Comparison of ENCODE assay signal across 13 cellular contexts in the genomic region with DNA sequence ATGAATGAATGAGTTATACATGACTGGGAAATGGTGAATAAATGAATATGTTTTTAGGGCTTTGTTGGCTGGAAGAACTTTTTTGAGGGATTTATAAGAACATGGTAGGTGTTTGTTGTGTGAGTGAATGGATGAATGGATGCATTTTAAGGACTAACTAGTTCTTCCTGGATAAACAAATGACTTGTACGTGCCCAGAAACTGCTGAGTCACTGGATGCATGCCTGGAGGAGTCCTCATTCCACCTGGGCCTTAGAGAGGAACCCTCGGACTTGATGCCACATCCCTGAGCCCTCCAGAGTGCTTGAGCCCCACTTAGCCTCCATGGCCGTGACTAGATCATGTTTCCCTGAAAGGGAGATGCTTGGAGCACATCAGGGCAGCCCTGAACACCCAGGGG.
DNase-seq lines count a peak whose midpoint lies in the region; ATAC-seq, FAIRE-seq and TF ChIP-seq lines count a peak whose summit lies in the region.
"Had no signal": no experiment of that assay in that cellular context is flagged by ENCODE, and none has a peak within 500 bp of the region (broad histone marks: within the 10 kb centered on the region; RNA-seq: fewer than 3 reads in every experiment).

No MANE protein-coding gene starts in this region.

- peaks cover 8% of the 10 kb centered on the region for H3K4me1 Mint-ChIP-seq in GM23338
- peaks cover 19% of the 10 kb centered on the region for H3K4me1 Mint-ChIP-seq in endodermal cell
- peaks cover 4% of the 10 kb centered on the region for H3K4me1 Mint-ChIP-seq in osteocyte (ENCODE audit: unreplicated experiment)

- in situ Hi-C loops in G401 (cut with HindIII; ENCODE audit: low sequenced_read_pairs) = no loop called here

- H3K4me1 ChIP-seq in GM23338 (ENCODE audit: insufficient read depth) = no peaks in the 10 kb centered on the region
- peaks cover 6% of the 10 kb centered on the region for H3K4me1 ChIP-seq in endodermal cell (ENCODE audit: control insufficient read depth, insufficient read depth, low read length)
- H3K4me1 ChIP-seq: esophagus muscularis mucosa had no signal

- H3K9me3 Mint-ChIP-seq in GM23338 = peaks cover 2% of the 10 kb centered on the region; the same call in 2 of the 3 replicates
- peaks cover 4% of the 10 kb centered on the region for H3K9me3 Mint-ChIP-seq in endodermal cell
- no peaks in the 10 kb centered on the region for H3K9me3 Mint-ChIP-seq in osteocyte (ENCODE audit: unreplicated experiment)

- no peak for FAIRE-seq in D721Med (lab: Jason Lieb, UNC)

- H3K27me3 Mint-ChIP-seq in GM23338 (ENCODE audit: insufficient read depth, low read depth, poor library complexity) (peaks cover 8% of the 10 kb centered on the region), endodermal cell (ENCODE audit: insufficient read depth) (no peaks in the 10 kb centered on the region), osteocyte (ENCODE audit: unreplicated experiment) (no peaks in the 10 kb centered on the region)

- H3K9me3 ChIP-seq in endodermal cell (ENCODE audit: control insufficient read depth, low read length) = no peaks in the 10 kb centered on the region
- H3K9me3 ChIP-seq: esophagus muscularis mucosa, SJCRH30 had no signal

- no peaks in the 10 kb centered on the region; the same call in 1 of the 2 replicates for H3K79me2 ChIP-seq in GM23338 (replicated peaks; ENCODE audit: insufficient read depth)

- H3F3A ChIP-seq in GM23338 (replicated peaks; ENCODE audit: low read depth) = no peaks in the 10 kb centered on the region

- H3K4me3 Mint-ChIP-seq in GM23338 (no peak overlapping the region), endodermal cell (no peak overlapping the region), osteocyte (ENCODE audit: unreplicated experiment) (no peak overlapping the region)

- no peak for ATAC-seq in GM23338
- ATAC-seq: activated naive CD4-positive, alpha-beta T cell treated with anti-CD3 and anti-CD28 coated beads, Interleukin-2, amount 50 U/mL, for 72 hours; right cardiac atrium had no signal

- H3K27me3 ChIP-seq in GM23338 (ENCODE audit: insufficient read depth) = no peaks in the 10 kb centered on the region
- H3K27me3 ChIP-seq in endodermal cell (ENCODE audit: control insufficient read depth, insufficient read depth, low read length, poor library complexity, severe bottlenecking) = no peaks in the 10 kb centered on the region
- H3K27me3 ChIP-seq: esophagus muscularis mucosa, SJCRH30 had no signal

- H3K9me2 ChIP-seq in GM23338 (ENCODE audit: insufficient read depth) = no peaks in the 10 kb centered on the region

- TF ChIP-seq CTCF in GM23338 (conservative IDR thresholded peaks at IDR 0.05; ENCODE audit: low read depth in 2 of 2) (no peak), endodermal cell (conservative IDR thresholded peaks at IDR 0.05) (no peak), osteocyte (IDR thresholded peaks at IDR 0.05) (no peak), D721Med (IDR thresholded peaks at IDR 0.05; ENCODE audit: insufficient read depth, missing control alignments) (no peak)

- H3K4me3 ChIP-seq in GM23338 (no peak overlapping the region), endodermal cell (ENCODE audit: low read length) (no peak overlapping the region)
- H3K4me3 ChIP-seq: esophagus muscularis mucosa, SJCRH30 had no signal

- H3K27ac ChIP-seq in GM23338 (ENCODE audit: low read depth) = 0 out of 2 replicates have a peak overlapping the region, but pooled peaks have one; percentile 19
- H3K27ac ChIP-seq in endodermal cell (ENCODE audit: low read depth, low read length) = no peak overlapping the region
- H3K27ac ChIP-seq: esophagus muscularis mucosa, SJCRH30 had no signal

- H3K27ac Mint-ChIP-seq in GM23338 (peak overlapping the region; percentile 76), endodermal cell (peak overlapping the region; percentile 50), osteocyte (ENCODE audit: unreplicated experiment) (peak overlapping the region; percentile 8)

- H3K36me3 ChIP-seq in GM23338 (ENCODE audit: insufficient read depth) (no peaks in the 10 kb centered on the region), endodermal cell (ENCODE audit: control insufficient read depth, insufficient read depth, low read length) (no peaks in the 10 kb centered on the region)
- H3K36me3 ChIP-seq: esophagus muscularis mucosa, SJCRH30 had no signal

- no peak overlapping the region for H3K9ac ChIP-seq in endodermal cell (ENCODE audit: extremely low read depth, low read length, poor library complexity, severe bottlenecking)

- 90 to 91% methylated on average over 1 to 3 of the region's 3 CpGs for WGBS in endodermal cell (ENCODE audit: insufficient coverage in 1 of 2, insufficient read length in 1 of 2), 2 experiments

- H3K4me2 ChIP-seq in GM23338 = no peak overlapping the region

- DNase-seq in GM23338 (ENCODE audit: low spot score) (no peak), NCI-H460 (ENCODE audit: extremely low read depth, low read depth) (peak; percentile 27), endodermal cell (no peak), osteocyte (ENCODE audit: extremely low spot score, unreplicated experiment) (no peak), putamen (ENCODE audit: low spot score) (no peak), G401 (ENCODE audit: low spot score) (no peak), D721Med (ENCODE audit: insufficient read length, low spot score) (no peak), amniotic stem cell (lab: John Stamatoyannopoulos, UW) (no peak)
- DNase-seq: activated CD4-positive, alpha-beta T cell treated with anti-CD3 and anti-CD28 coated beads for 48 hours; right cardiac atrium; SJCRH30 had no signal

- H4K20me1 ChIP-seq in GM23338 (replicated peaks; ENCODE audit: insufficient read depth) = no peaks in the 10 kb centered on the region

- H3K36me3 Mint-ChIP-seq in GM23338 (ENCODE audit: low read depth) (peaks cover 5% of the 10 kb centered on the region; the same call in 2 of the 3 replicates), endodermal cell (ENCODE audit: low read depth) (peaks cover 10% of the 10 kb centered on the region), osteocyte (ENCODE audit: unreplicated experiment) (peaks cover 3% of the 10 kb centered on the region)
- H3K36me3 Mint-ChIP-seq: activated naive CD4-positive, alpha-beta T cell treated with anti-CD3 and anti-CD28 coated beads, Interleukin-2, amount 50 U/mL, for 72 hours had no signal

- no peak overlapping the region for H2AFZ ChIP-seq in GM23338

TF ChIP-seq in GM23338, 12 proteins besides CTCF, POLR2A, EP300 and RAD21 (continues in another document):
- TF ChIP-seq, protein P1, sequence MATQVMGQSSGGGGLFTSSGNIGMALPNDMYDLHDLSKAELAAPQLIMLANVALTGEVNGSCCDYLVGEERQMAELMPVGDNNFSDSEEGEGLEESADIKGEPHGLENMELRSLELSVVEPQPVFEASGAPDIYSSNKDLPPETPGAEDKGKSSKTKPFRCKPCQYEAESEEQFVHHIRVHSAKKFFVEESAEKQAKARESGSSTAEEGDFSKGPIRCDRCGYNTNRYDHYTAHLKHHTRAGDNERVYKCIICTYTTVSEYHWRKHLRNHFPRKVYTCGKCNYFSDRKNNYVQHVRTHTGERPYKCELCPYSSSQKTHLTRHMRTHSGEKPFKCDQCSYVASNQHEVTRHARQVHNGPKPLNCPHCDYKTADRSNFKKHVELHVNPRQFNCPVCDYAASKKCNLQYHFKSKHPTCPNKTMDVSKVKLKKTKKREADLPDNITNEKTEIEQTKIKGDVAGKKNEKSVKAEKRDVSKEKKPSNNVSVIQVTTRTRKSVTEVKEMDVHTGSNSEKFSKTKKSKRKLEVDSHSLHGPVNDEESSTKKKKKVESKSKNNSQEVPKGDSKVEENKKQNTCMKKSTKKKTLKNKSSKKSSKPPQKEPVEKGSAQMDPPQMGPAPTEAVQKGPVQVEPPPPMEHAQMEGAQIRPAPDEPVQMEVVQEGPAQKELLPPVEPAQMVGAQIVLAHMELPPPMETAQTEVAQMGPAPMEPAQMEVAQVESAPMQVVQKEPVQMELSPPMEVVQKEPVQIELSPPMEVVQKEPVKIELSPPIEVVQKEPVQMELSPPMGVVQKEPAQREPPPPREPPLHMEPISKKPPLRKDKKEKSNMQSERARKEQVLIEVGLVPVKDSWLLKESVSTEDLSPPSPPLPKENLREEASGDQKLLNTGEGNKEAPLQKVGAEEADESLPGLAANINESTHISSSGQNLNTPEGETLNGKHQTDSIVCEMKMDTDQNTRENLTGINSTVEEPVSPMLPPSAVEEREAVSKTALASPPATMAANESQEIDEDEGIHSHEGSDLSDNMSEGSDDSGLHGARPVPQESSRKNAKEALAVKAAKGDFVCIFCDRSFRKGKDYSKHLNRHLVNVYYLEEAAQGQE (IDR thresholded peaks at IDR 0.05; ENCODE audit: unreplicated experiment) = no peak
- TF ChIP-seq JUNB (IDR thresholded peaks at IDR 0.05; ENCODE audit: unreplicated experiment) (no peak), NANOG (IDR thresholded peaks at IDR 0.05; ENCODE audit: borderline replicate concordance) (no peak)

Comparison
In these comparisons a context has a peak if more than half of its experiments do, and no peak if none do; other contexts are left out.
1. H3K27ac Mint-ChIP-seq: peak in every context shown above with its lines; median percentile 76 in GM23338; 50 in endodermal cell; 8 in osteocyte.